In the genomic region with DNA sequence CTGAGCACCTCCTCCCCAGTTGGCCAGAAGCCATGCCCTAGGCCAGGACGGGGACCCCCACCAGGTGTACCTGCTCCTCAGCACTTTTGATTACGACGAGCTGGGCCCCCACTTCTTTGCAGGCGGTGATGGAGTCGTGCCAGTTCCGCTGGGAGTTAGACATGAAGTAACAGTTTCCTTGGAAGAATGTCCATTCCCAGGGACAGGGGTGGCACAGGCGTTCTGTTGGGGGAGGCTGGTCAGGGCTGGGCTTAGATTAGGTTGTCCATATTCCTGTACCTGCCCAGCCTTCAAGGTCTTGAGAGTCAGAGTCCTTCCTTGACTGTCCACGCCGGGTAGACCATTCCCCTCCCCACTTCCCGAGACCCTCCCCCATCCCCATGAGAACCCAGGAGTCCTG, we compare ENCODE assay signal across 29 cellular contexts. TPM values are rescaled to one million over a fixed set of nuclear protein-coding genes. Genes with fewer than 3 reads are reported as not detected.
"Had no signal": no experiment of that assay in that cellular context is flagged by ENCODE, and none has a peak within 500 bp of the region (broad histone marks: within the 10 kb centered on the region; RNA-seq: fewer than 3 reads in every experiment).

No MANE protein-coding gene starts in this region.

- H3K4me3 Mint-ChIP-seq: activated CD4-positive, alpha-beta T cell treated with anti-CD3 and anti-CD28 coated beads, Interleukin-2, amount 10 ng/mL, durations not matched to agents 24 days and 14 days; activated naive CD8-positive, alpha-beta T cell treated with anti-CD3 and anti-CD28 coated beads, Interleukin-2, amount 50 U/mL, for 24 hours; T-helper 1 cell treated with Interleukin-12 subunit alpha and Interleukin-12 subunit beta and Interleukin-4 antibody, amounts not matched to agents 30 μg/mL and 1 μg/mL, for 36 hours; WTC11 had no signal

- H3K9me3 Mint-ChIP-seq: activated naive CD8-positive, alpha-beta T cell treated with anti-CD3 and anti-CD28 coated beads, Interleukin-2, amount 50 U/mL, for 24 hours had no signal

- DNase-seq: activated CD4-positive, alpha-beta T cell treated with anti-CD3 and anti-CD28 coated beads for 1 hour; activated CD4-positive, alpha-beta T cell treated with anti-CD3 and anti-CD28 coated beads, Interleukin-2, amount 10 ng/mL, durations not matched to agents 24 days and 14 days; activated CD4-positive, alpha-beta T cell treated with anti-CD3 and anti-CD28 coated beads, Interleukin-2, amount 50 U/mL, for 48 hours; activated CD8-positive, alpha-beta memory T cell treated with anti-CD3 and anti-CD28 coated beads for 24 hours; activated effector memory CD4-positive, alpha-beta T cell treated with Interleukin-2 at 50 U/mL for 16 hours; activated naive CD4-positive, alpha-beta T cell; activated naive CD8-positive, alpha-beta T cell treated with anti-CD3 and anti-CD28 coated beads, Interleukin-2, amount 50 U/mL, for 24 hours; activated T-cell treated with anti-CD3 and anti-CD28 coated beads for 4 hours; amniotic stem cell; body of pancreas; central memory CD4-positive, alpha-beta T cell; MV-4-11; NCI-H1105; NCI-H1436 treated with DMSO at 0.1 percent for 48 hours; NCI-H187; NCI-H2081; NCI-H510A treated with DMSO at 0.1 percent for 48 hours; NCI-H69; Peyer's patch; SHP77; SW 1271 had no signal

- H3K27ac Mint-ChIP-seq: activated CD4-positive, alpha-beta T cell treated with anti-CD3 and anti-CD28 coated beads, Interleukin-2, amount 10 ng/mL, durations not matched to agents 24 days and 14 days; activated naive CD4-positive, alpha-beta T cell treated with anti-CD3 and anti-CD28 coated beads, Interleukin-2, amount 50 U/mL, for 72 hours; activated naive CD8-positive, alpha-beta T cell treated with anti-CD3 and anti-CD28 coated beads, Interleukin-2, amount 50 U/mL, for 24 hours; T-helper 1 cell treated with Interleukin-12 subunit alpha and Interleukin-12 subunit beta and Interleukin-4 antibody, amounts not matched to agents 30 μg/mL and 1 μg/mL, for 36 hours; WTC11 had no signal

- H3K4me1 Mint-ChIP-seq: activated CD4-positive, alpha-beta T cell treated with anti-CD3 and anti-CD28 coated beads, Interleukin-2, amount 10 ng/mL, durations not matched to agents 24 days and 14 days had no signal

- H3K36me3 Mint-ChIP-seq: WTC11 had no signal

- ATAC-seq: activated naive CD4-positive, alpha-beta T cell treated with anti-CD3 and anti-CD28 coated beads, Interleukin-2, amount 50 U/mL, for 72 hours; activated naive CD8-positive, alpha-beta T cell treated with anti-CD3 and anti-CD28 coated beads, Interleukin-2, amount 50 U/mL, for 24 hours; body of pancreas; SK-N-SH treated with all-trans-retinoic acid at 6 μM for 48 hours; WTC11 had no signal

RNA-seq across cellular contexts. Expression of gene CD209, which starts 2.5 kb away (rescaled TPM):
- total RNA-seq: activated CD4-positive, alpha-beta T cell treated with anti-CD3 and anti-CD28 coated beads, Interleukin-2, amount 10 ng/mL, durations not matched to agents 24 days and 14 days; activated naive CD4-positive, alpha-beta T cell treated with anti-CD3 and anti-CD28 coated beads, Interleukin-2, amount 50 U/mL, for 72 hours; bronchial epithelial cell; MCF 10A; SJSA1; WTC11 had no signal

RNA-seq across cellular contexts. Expression of gene CLEC4G, which starts 13.0 kb away (rescaled TPM):
- total RNA-seq: activated CD4-positive, alpha-beta T cell treated with anti-CD3 and anti-CD28 coated beads, Interleukin-2, amount 10 ng/mL, durations not matched to agents 24 days and 14 days; activated naive CD4-positive, alpha-beta T cell treated with anti-CD3 and anti-CD28 coated beads, Interleukin-2, amount 50 U/mL, for 72 hours; bronchial epithelial cell; MCF 10A; SJSA1 had no signal

RNA-seq across cellular contexts. Expression of gene CLEC4M, which starts 18.2 kb away (rescaled TPM):
- total RNA-seq: activated CD4-positive, alpha-beta T cell treated with anti-CD3 and anti-CD28 coated beads, Interleukin-2, amount 10 ng/mL, durations not matched to agents 24 days and 14 days; activated naive CD4-positive, alpha-beta T cell treated with anti-CD3 and anti-CD28 coated beads, Interleukin-2, amount 50 U/mL, for 72 hours; ascending aorta; body of pancreas; bronchial epithelial cell; MCF 10A; Peyer's patch; SJSA1; WTC11 had no signal

RNA-seq across cellular contexts. Expression of gene FCER2, which starts 42.9 kb away (rescaled TPM):
- total RNA-seq: activated CD4-positive, alpha-beta T cell treated with anti-CD3 and anti-CD28 coated beads, Interleukin-2, amount 10 ng/mL, durations not matched to agents 24 days and 14 days; ascending aorta; body of pancreas; bronchial epithelial cell; MCF 10A; SJSA1 had no signal
